9 cellular contexts compared by ENCODE assay signal in genomic region chr5:134149571-134150303, GRCh38. TPM values are rescaled to one million over a fixed set of nuclear protein-coding genes. Genes with fewer than 3 reads are reported as not detected.
DNase-seq lines count a peak whose midpoint lies in the region; ATAC-seq and TF ChIP-seq lines count a peak whose summit lies in the region.
"Had no signal": no experiment of that assay in that cellular context is flagged by ENCODE, and none has a peak within 500 bp of the region (broad histone marks: within the 10 kb centered on the region; RNA-seq: fewer than 3 reads in every experiment).

No MANE protein-coding gene starts in this region.

- peak overlapping the region in 1 of 7 donors; percentile 19 for H3K4me3 Mint-ChIP-seq in CD8-positive, alpha-beta memory T cell
- no peak overlapping the region for H3K4me3 Mint-ChIP-seq in nephron progenitor cell

- peak overlapping the region; percentile 29 to 97 (median 84) for H3K27ac Mint-ChIP-seq in CD8-positive, alpha-beta memory T cell
- peak overlapping the region; percentile 73 for H3K27ac Mint-ChIP-seq in nephron progenitor cell

- DNase-seq in CD8-positive, alpha-beta memory T cell = peak in 1 of 5 donors; percentile 45
- DNase-seq in nephron progenitor cell (no peak), NCI-H1417 treated with DMSO at 0.1 percent for 48 hours (lab: John Stamatoyannopoulos, UW) (no peak), vagina (ENCODE audit: extremely low spot score in 2 of 2) (no peak), SK-N-DZ (ENCODE audit: low spot score) (no peak)
- DNase-seq: activated CD8-positive, alpha-beta memory T cell treated with anti-CD3 and anti-CD28 coated beads, Interleukin-2, amount 50 U/mL, for 48 hours had no signal

- no peak for ATAC-seq in GM21576 (IDR thresholded peaks at IDR 0.05; ENCODE audit: unreplicated experiment)

- H3K27ac ChIP-seq in CD8-positive, alpha-beta memory T cell (ENCODE audit: low read depth, low read length) = no peak overlapping the region
- H3K27ac ChIP-seq in KOPT-K1 (ENCODE audit: low read depth, low read length, poor library complexity, severe bottlenecking) (peak overlapping the region; percentile 38), cingulate gyrus (ENCODE audit: low read depth, low read length) (peak overlapping the region; percentile 61), vagina (no peak overlapping the region)

- intact Hi-C loops in vagina (cut with DNase I) = no loop called here

- peaks cover 43% of the 10 kb centered on the region for H3K4me1 ChIP-seq in CD8-positive, alpha-beta memory T cell (ENCODE audit: insufficient read depth, low read length)
- H3K4me1 ChIP-seq in vagina = peaks cover 14% of the 10 kb centered on the region

- peaks cover 50% of the 10 kb centered on the region for H3K36me3 ChIP-seq in CD8-positive, alpha-beta memory T cell (ENCODE audit: insufficient read depth, low read length)
- H3K36me3 ChIP-seq in KOPT-K1 (ENCODE audit: insufficient read depth, low read length) (peaks cover 100% of the 10 kb centered on the region), vagina (peaks cover 0 to 53% of the 10 kb centered on the region in 2 donors)

- no peaks in the 10 kb centered on the region for H3K9me3 ChIP-seq in CD8-positive, alpha-beta memory T cell (ENCODE audit: low read length)
- H3K9me3 ChIP-seq in KOPT-K1 (ENCODE audit: insufficient read depth, low read length, poor library complexity, severe bottlenecking) (no peaks in the 10 kb centered on the region), vagina (no peaks in the 10 kb centered on the region)

- POLR2A ChIA-PET in CD8-positive, alpha-beta memory T cell (lab: Charles Lee) = interaction anchor here (0.5 to 2.3 kb wide), 10 partner anchors 11 to 1878 kb away, joined by 3 to 10 read pairs (median 3); no protein-coding TSS in a partner anchor

- no peaks in the 10 kb centered on the region for H3K9me3 Mint-ChIP-seq in CD8-positive, alpha-beta memory T cell
- no peaks in the 10 kb centered on the region for H3K9me3 Mint-ChIP-seq in nephron progenitor cell

- H3K27me3 Mint-ChIP-seq in CD8-positive, alpha-beta memory T cell = no peaks in the 10 kb centered on the region
- peaks cover 6% of the 10 kb centered on the region for H3K27me3 Mint-ChIP-seq in nephron progenitor cell (ENCODE audit: low read depth, poor library complexity)

- peaks cover 42 to 77% (median 58%) of the 10 kb centered on the region in 3 donors for H3K4me1 Mint-ChIP-seq in CD8-positive, alpha-beta memory T cell
- peaks cover 51% of the 10 kb centered on the region for H3K4me1 Mint-ChIP-seq in nephron progenitor cell

- CTCF ChIA-PET in CD8-positive, alpha-beta memory T cell (lab: Charles Lee) = interaction anchor here (26.0 kb wide), 1 partner anchor 108 kb away, joined by 429 read pairs; no protein-coding TSS in a partner anchor

- TF ChIP-seq POLR2A in vagina (IDR thresholded peaks at IDR 0.05) = no peak

- H3K4me3 ChIP-seq in CD8-positive, alpha-beta memory T cell (ENCODE audit: low read length) = no peak overlapping the region
- no peak overlapping the region for H3K4me3 ChIP-seq in vagina

- H3K27me3 ChIP-seq in CD8-positive, alpha-beta memory T cell (ENCODE audit: insufficient read depth, low read length, poor library complexity, severe bottlenecking) = no peaks in the 10 kb centered on the region
- no peaks in the 10 kb centered on the region for H3K27me3 ChIP-seq in vagina

- peaks cover 3 to 85% (median 21%) of the 10 kb centered on the region in 3 donors for H3K36me3 Mint-ChIP-seq in CD8-positive, alpha-beta memory T cell
- H3K36me3 Mint-ChIP-seq in nephron progenitor cell (ENCODE audit: low read depth) = peaks cover 48% of the 10 kb centered on the region

- TF ChIP-seq CTCF in nephron progenitor cell (IDR thresholded peaks at IDR 0.05) = no peak
- no peak for TF ChIP-seq CTCF in vagina (IDR thresholded peaks at IDR 0.05)

RNA-seq across cellular contexts. Expression of gene SKP1, which starts 27.0 kb away (rescaled TPM):
- total RNA-seq in CD8-positive, alpha-beta memory T cell = 100 to 1,000 TPM; 264 to 280 TPM
- polyA plus RNA-seq in CD8-positive, alpha-beta memory T cell = 1,187 TPM
- total RNA-seq in vagina = 147 TPM
- 635 and 699 TPM in 2 replicates for polyA plus RNA-seq in SK-N-DZ (2014; cell fraction: cytosol; rRNA removed)
- 270 and 380 TPM in 2 replicates for polyA plus RNA-seq in SK-N-DZ (2014; cell fraction: nucleus; rRNA removed)

RNA-seq across cellular contexts. Expression of gene TCF7, which starts 35.3 kb away (rescaled TPM):
- total RNA-seq in CD8-positive, alpha-beta memory T cell = 10 to 100 TPM; 85.2 to 89.7 TPM
- 344 TPM for polyA plus RNA-seq in CD8-positive, alpha-beta memory T cell
- total RNA-seq in vagina = 1.7 TPM
- polyA plus RNA-seq in SK-N-DZ (2014; cell fraction: cytosol; rRNA removed) = 5.0 and 5.5 TPM in 2 replicates
- 9.4 and 10.4 TPM in 2 replicates for polyA plus RNA-seq in SK-N-DZ (2014; cell fraction: nucleus; rRNA removed)

Comparison
In these comparisons a context has a peak if more than half of its experiments do, and no peak if none do; other contexts are left out.
1. H3K27ac ChIP-seq: peak in KOPT-K1 (single experiment) and cingulate gyrus (single experiment); none in CD8-positive, alpha-beta memory T cell (single experiment) and vagina (single experiment).
2. RNA of gene TCF7, which starts 35.3 kb away (total RNA-seq): 85.2 to 89.7 TPM in CD8-positive, alpha-beta memory T cell; 1.7 TPM in vagina (single experiment); every median in the first group is over 10 times any median in the second.